28 cellular contexts compared by ENCODE assay signal in the genomic region with DNA sequence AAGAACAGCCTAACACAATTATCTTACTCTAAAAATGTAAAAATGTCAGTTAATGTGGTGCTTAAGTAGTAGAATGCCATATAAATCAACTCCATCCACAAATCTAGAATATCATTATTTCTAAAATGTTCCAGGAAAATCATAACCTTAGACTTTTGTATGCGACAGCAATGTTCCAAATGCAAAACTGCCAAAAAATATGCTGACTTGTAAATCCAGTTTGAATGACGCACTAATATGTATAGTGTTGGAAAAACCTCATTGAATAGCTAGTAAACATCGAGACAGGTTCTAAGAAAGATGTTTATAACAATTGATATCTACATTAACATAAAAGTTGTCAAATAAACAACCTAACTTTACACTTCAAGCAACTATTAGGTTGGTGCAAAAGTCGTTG.
"Had no signal": no experiment of that assay in that cellular context is flagged by ENCODE, and none has a peak within 500 bp of the region (broad histone marks: within the 10 kb centered on the region; RNA-seq: fewer than 3 reads in every experiment).

No MANE protein-coding gene starts in this region.

- H3K27ac ChIP-seq: colonic mucosa, coronary artery, dorsolateral prefrontal cortex, epithelial cell of prostate, esophagus muscularis mucosa, esophagus squamous epithelium, foreskin keratinocyte, gastrocnemius medialis, gastroesophageal sphincter, heart left ventricle, heart right ventricle had no signal

- H3K4me1 ChIP-seq: colonic mucosa, esophagus muscularis mucosa, esophagus squamous epithelium, foreskin keratinocyte, gastrocnemius medialis had no signal

- H3K27me3 ChIP-seq: colonic mucosa, dorsolateral prefrontal cortex, esophagus muscularis mucosa, esophagus squamous epithelium, foreskin keratinocyte, gastrocnemius medialis, gastroesophageal sphincter, heart left ventricle, heart right ventricle had no signal

- H3K36me3 ChIP-seq: colonic mucosa, esophagus muscularis mucosa, esophagus squamous epithelium, gastrocnemius medialis, gastroesophageal sphincter, heart left ventricle, heart right ventricle had no signal

- DNase-seq: colonic mucosa; cortex of kidney; dermis blood vessel endothelial cell; dorsolateral prefrontal cortex; effector CD4-positive, alpha-beta T cell; effector CD8-positive, alpha-beta T cell; effector memory CD4-positive, alpha-beta T cell; effector memory CD8-positive, alpha-beta T cell; endodermal cell; erythroblast; esophagus squamous epithelium; foreskin fibroblast; foreskin keratinocyte; foreskin melanocyte; gastrocnemius medialis; glutamatergic neuron; head of caudate nucleus; heart left ventricle; heart right ventricle had no signal

- FAIRE-seq: colon, endometrium, endothelial cell of umbilical vein, frontal cortex had no signal

- ATAC-seq: effector memory CD8-positive, alpha-beta T cell; esophagus mucosa; foreskin keratinocyte; gastrocnemius medialis; gastroesophageal sphincter; heart left ventricle; heart right ventricle had no signal

- H3K4me3 ChIP-seq: colonic mucosa, coronary artery, dorsolateral prefrontal cortex, esophagus muscularis mucosa, esophagus squamous epithelium, gastrocnemius medialis, gastroesophageal sphincter, heart left ventricle, heart right ventricle had no signal

- H3K9me3 ChIP-seq: colonic mucosa, esophagus muscularis mucosa, esophagus squamous epithelium, gastrocnemius medialis, gastroesophageal sphincter, heart left ventricle, heart right ventricle had no signal
